ENCODE assay signal across 28 cellular contexts in genomic region chr16:563072-563644, GRCh38. TPM values are rescaled to one million over a fixed set of nuclear protein-coding genes. Genes with fewer than 3 reads are reported as not detected.
"Had no signal": no experiment of that assay in that cellular context is flagged by ENCODE, and none has a peak within 500 bp of the region (broad histone marks: within the 10 kb centered on the region; RNA-seq: fewer than 3 reads in every experiment).

No MANE protein-coding gene starts in this region.

- H3K27ac ChIP-seq: heart left ventricle, neutrophil, sigmoid colon, skin epidermis, testis, tibial nerve, upper lobe of right lung, vagina had no signal

- H3K9me3 ChIP-seq: heart left ventricle, neutrophil, sigmoid colon, testis, tibial nerve, upper lobe of right lung, vagina had no signal

- H3K27me3 ChIP-seq: testis, vagina had no signal

- H3K4me3 ChIP-seq: dorsolateral prefrontal cortex, heart left ventricle, lung, sigmoid colon, skin epidermis, testis, tibial nerve, upper lobe of right lung, vagina had no signal

- DNase-seq: effector CD8-positive, alpha-beta T cell; heart left ventricle; hippocampal formation; left colon; left ventricle myocardium superior; mesendoderm; naive B cell; posterior cingulate gyrus; sigmoid colon; stimulated activated CD4-positive, alpha-beta T cell treated with anti-CD3 and anti-CD28 coated beads, Interleukin-2, amount 100 ng/mL, for 24 hours; stimulated activated CD4-positive, alpha-beta T cell treated with anti-CD3 and anti-CD28 coated beads, Interleukin-4, amount 100 ng/mL, for 4 hours; stimulated activated naive B cell treated with anti-CD40 and anti-IgM and Interleukin-4, amounts not matched to agents 10 μg/mL and 1 μg/mL and 100 μg/mL, for 72 hours; stimulated activated naive CD8-positive, alpha-beta T cell treated with anti-CD3 and anti-CD28 coated beads, Interleukin-15, amount 100 ng/mL, for 72 hours; testis; upper lobe of right lung had no signal

- H3K36me3 ChIP-seq: heart left ventricle, neutrophil, sigmoid colon, tibial nerve, upper lobe of right lung, vagina had no signal

RNA-seq across cellular contexts. Expression of gene PRR35, which starts 3.0 kb away (rescaled TPM):
- total RNA-seq: fibroblast of lung, frontal cortex, glomerular endothelial cell, heart left ventricle, kidney epithelial cell, left colon, left ventricle myocardium superior, lung, osteocyte, pulmonary artery endothelial cell, sigmoid colon, subcutaneous adipose tissue, tibial nerve, upper lobe of right lung, vagina had no signal
